23 cellular contexts compared by ENCODE assay signal in genomic region chr5:154697335-154697734, GRCh38. TPM values are rescaled to one million over a fixed set of nuclear protein-coding genes. Genes with fewer than 3 reads are reported as not detected.
DNase-seq lines count a peak whose midpoint lies in the region; ATAC-seq, FAIRE-seq and TF ChIP-seq lines count a peak whose summit lies in the region.
"Had no signal": no experiment of that assay in that cellular context is flagged by ENCODE, and none has a peak within 500 bp of the region (broad histone marks: within the 10 kb centered on the region; RNA-seq: fewer than 3 reads in every experiment).

No MANE protein-coding gene starts in this region.

- H2AFZ ChIP-seq in H9 (ENCODE audit: low read length): no peak overlapping the region
- H2AFZ ChIP-seq in hepatocyte: no peak overlapping the region

- H3K4ac ChIP-seq in H9 (ENCODE audit: low read depth, low read length): no peak overlapping the region

- peaks cover 3 to 15% (median 4%) of the 10 kb centered on the region in 3 experiments; a peak in 5 of 7 replicates for H3K36me3 Mint-ChIP-seq in H9 (ENCODE audit: insufficient read depth in 1 of 3, low read depth in 3 of 3)
- H3K36me3 Mint-ChIP-seq: activated naive CD8-positive, alpha-beta T cell; CD4-positive, alpha-beta memory T cell; stimulated activated memory B cell treated with anti-CD40 and anti-IgM and Interleukin-4, amounts not matched to agents 10 μg/mL and 1 μg/mL and 100 μg/mL, for 72 hours had no signal

- no peak overlapping the region for H2BK5ac ChIP-seq in H9 (ENCODE audit: insufficient read length, low read length)

- no peak overlapping the region for H3K18ac ChIP-seq in H9 (ENCODE audit: insufficient read length, low read depth, low read length)

- no peaks in the 10 kb centered on the region; the same call in 1 of the 2 replicates for H3K79me2 ChIP-seq in H9 (ENCODE audit: insufficient read depth, low read length)
- peaks cover 11% of the 10 kb centered on the region for H3K79me2 ChIP-seq in hepatocyte

- H4K5ac ChIP-seq in H9 (ENCODE audit: insufficient read length, low read depth, low read length): no peak overlapping the region

- H2BK20ac ChIP-seq in H9 (ENCODE audit: low read depth, low read length, poor library complexity, severe bottlenecking): no peak overlapping the region

- no peak overlapping the region for H3K23ac ChIP-seq in H9 (ENCODE audit: insufficient read length, low read depth, low read length)

- H3K9ac ChIP-seq in H9 (ENCODE audit: extremely low read depth, insufficient read length, low read length): no peak overlapping the region
- no peak overlapping the region for H3K9ac ChIP-seq in adipocyte (ENCODE audit: low read length)
- H3K9ac ChIP-seq in skeletal muscle satellite cell (ENCODE audit: low read depth, low read length): no peak overlapping the region

- no peaks in the 10 kb centered on the region for H3K23me2 ChIP-seq in H9 (ENCODE audit: insufficient read length, low read depth, low read length, poor library complexity, severe bottlenecking)

- no peak overlapping the region for H2BK12ac ChIP-seq in H9 (ENCODE audit: insufficient read length, low read depth, low read length)

- H2AK5ac ChIP-seq in H9 (ENCODE audit: insufficient read length, low read length): peak overlapping the region; percentile 36

- peak overlapping the region; percentile 92 for H3K27ac ChIP-seq in H9 (ENCODE audit: insufficient read length, low read depth, low read length)
- H3K27ac ChIP-seq in hepatocyte: no peak overlapping the region
- H3K27ac ChIP-seq in small intestine (ENCODE audit: low read depth in 1 of 2, low read length in 1 of 2): no peak overlapping the region
- no peak overlapping the region for H3K27ac ChIP-seq in upper lobe of left lung
- H3K27ac ChIP-seq: ascending aorta, RWPE1 had no signal

- H4K20me1 ChIP-seq in H9 (ENCODE audit: control insufficient read depth, insufficient read depth, insufficient read length) (no peaks in the 10 kb centered on the region), hepatocyte (ENCODE audit: insufficient read depth, poor library complexity, severe bottlenecking) (no peaks in the 10 kb centered on the region)

- TF ChIP-seq EP300 in upper lobe of left lung (IDR thresholded peaks at IDR 0.05): no peak

- H3K36me3 ChIP-seq in adipocyte (ENCODE audit: control insufficient read depth, insufficient read depth, low read length, severe bottlenecking) (no peaks in the 10 kb centered on the region), hepatocyte (replicated peaks; ENCODE audit: insufficient read depth, low read depth) (no peaks in the 10 kb centered on the region), skeletal muscle satellite cell (ENCODE audit: insufficient read depth, low read length) (no peaks in the 10 kb centered on the region), small intestine (ENCODE audit: control insufficient read depth in 2 of 2, insufficient read depth in 2 of 2, low read length in 2 of 2) (no peaks in the 10 kb centered on the region), upper lobe of left lung (no peaks in the 10 kb centered on the region)
- H3K36me3 ChIP-seq: ascending aorta had no signal

- DNase-seq in H9 (no peak), adipocyte (ENCODE audit: low read depth) (peak; percentile 19), hepatocyte (ENCODE audit: low spot score) (no peak), small intestine (no peak), upper lobe of left lung (no peak)
- no peak for DNase-seq in activated CD8-positive, alpha-beta memory T cell treated with anti-CD3 and anti-CD28 coated beads, Interleukin-2, amount 50 U/mL, for 48 hours
- DNase-seq: activated CD8-positive, alpha-beta T cell treated with anti-CD3 and anti-CD28 coated beads for 36 hours; activated effector memory CD4-positive, alpha-beta T cell treated with Interleukin-2 at 50 U/mL for 16 hours; activated T-cell treated with anti-CD3 and anti-CD28 coated beads for 4 hours; AML-193; CD4-positive, alpha-beta memory T cell; central memory CD4-positive, alpha-beta T cell; dermis blood vessel endothelial cell; NCI-H2081; NCI-H748 treated with DMSO at 0.1 percent for 48 hours; right cardiac atrium; stimulated activated CD4-positive, alpha-beta T cell treated with anti-CD3 and anti-CD28 coated beads, Interleukin-4, amount 100 ng/mL, for 24 hours had no signal

- no peak for ATAC-seq in upper lobe of left lung (ENCODE audit: low FRiP score in 2 of 2)
- ATAC-seq: activated CD8-positive, alpha-beta T cell treated with anti-CD3 and anti-CD28 coated beads for 36 hours; right cardiac atrium; stimulated activated memory B cell treated with anti-CD40 and anti-IgM and Interleukin-4, amounts not matched to agents 10 μg/mL and 1 μg/mL and 100 μg/mL, for 72 hours had no signal

- no peaks in the 10 kb centered on the region for H3K27me3 Mint-ChIP-seq in H9 (ENCODE audit: low read depth)
- H3K27me3 Mint-ChIP-seq: stimulated activated memory B cell treated with anti-CD40 and anti-IgM and Interleukin-4, amounts not matched to agents 10 μg/mL and 1 μg/mL and 100 μg/mL, for 72 hours had no signal

- peak overlapping the region; percentile 1 to 94 (median 93); a peak in 5 of 7 replicates for H3K27ac Mint-ChIP-seq in H9
- H3K27ac Mint-ChIP-seq: activated CD8-positive, alpha-beta T cell treated with anti-CD3 and anti-CD28 coated beads for 36 hours; activated naive CD8-positive, alpha-beta T cell; CD4-positive, alpha-beta memory T cell; stimulated activated memory B cell treated with anti-CD40 and anti-IgM and Interleukin-4, amounts not matched to agents 10 μg/mL and 1 μg/mL and 100 μg/mL, for 72 hours had no signal

- H3K27me3 ChIP-seq in H9 (ENCODE audit: insufficient read depth, low read length): no peaks in the 10 kb centered on the region
- H3K27me3 ChIP-seq in adipocyte (replicated peaks; ENCODE audit: control insufficient read depth, insufficient read depth, low read length): no peaks in the 10 kb centered on the region
- H3K27me3 ChIP-seq in hepatocyte: no peaks in the 10 kb centered on the region
- H3K27me3 ChIP-seq in skeletal muscle satellite cell (ENCODE audit: control insufficient read depth, insufficient read depth, low read length): no peaks in the 10 kb centered on the region
- H3K27me3 ChIP-seq in small intestine (ENCODE audit: control insufficient read depth in 2 of 2, insufficient read depth in 2 of 2, low read length in 2 of 2): no peaks in the 10 kb centered on the region
- H3K27me3 ChIP-seq in upper lobe of left lung: no peaks in the 10 kb centered on the region
- H3K27me3 ChIP-seq: ascending aorta had no signal

- H3K9me3 ChIP-seq in H9 (ENCODE audit: control insufficient read depth, low read depth, low read length) (no peaks in the 10 kb centered on the region), adipocyte (ENCODE audit: control insufficient read depth, low read length) (no peaks in the 10 kb centered on the region), hepatocyte (ENCODE audit: low read depth) (no peaks in the 10 kb centered on the region), skeletal muscle satellite cell (replicated peaks; ENCODE audit: low read length) (no peaks in the 10 kb centered on the region), small intestine (ENCODE audit: control insufficient read depth, low read depth) (no peaks in the 10 kb centered on the region), upper lobe of left lung (no peaks in the 10 kb centered on the region)
- H3K9me3 ChIP-seq: ascending aorta had no signal

- H2BK15ac ChIP-seq in H9 (ENCODE audit: low read depth, low read length): no peak overlapping the region

- no CpG with 5 or more reads among the region's 4 CpGs for WGBS in H9 (ENCODE audit: extremely low coverage, insufficient read length, low lambda C conversion rate)
- 59% methylated on average over 4 of the region's 4 CpGs for WGBS in hepatocyte (ENCODE audit: low lambda C conversion rate, missing lambda C conversion rate)
- 56 to 64% (median 62%) methylated on average over 4 of the region's 4 CpGs for WGBS in small intestine, 3 donors
- WGBS in upper lobe of left lung, 2 donors: 64 to 74% methylated on average over 4 of the region's 4 CpGs

- TF ChIP-seq CTCF in H9 (conservative IDR thresholded peaks at IDR 0.05) (no peak), hepatocyte (IDR thresholded peaks at IDR 0.05; ENCODE audit: poor library complexity) (no peak), upper lobe of left lung (IDR thresholded peaks at IDR 0.05) (no peak)

- peak overlapping the region in 1 of 2 experiments; percentile 35; a peak in 2 of 5 replicates for H3K4me3 Mint-ChIP-seq in H9
- H3K4me3 Mint-ChIP-seq: activated CD8-positive, alpha-beta T cell treated with anti-CD3 and anti-CD28 coated beads for 36 hours; activated naive CD8-positive, alpha-beta T cell; CD4-positive, alpha-beta memory T cell; stimulated activated memory B cell treated with anti-CD40 and anti-IgM and Interleukin-4, amounts not matched to agents 10 μg/mL and 1 μg/mL and 100 μg/mL, for 72 hours had no signal

- no peak overlapping the region for H2BK120ac ChIP-seq in H9 (ENCODE audit: low read depth, low read length, poor library complexity, severe bottlenecking)

- FAIRE-seq in small intestine (lab: Jason Lieb, UNC): no peak
- FAIRE-seq: endometrium had no signal

- no peak overlapping the region for H4K8ac ChIP-seq in H9 (replicated peaks; ENCODE audit: insufficient read length, low read depth, low read length)

- H4K91ac ChIP-seq in H9 (ENCODE audit: insufficient read length, low read depth, low read length): no peak overlapping the region

- H3K4me3 ChIP-seq in adipocyte (ENCODE audit: low read length): no peak overlapping the region
- no peak overlapping the region for H3K4me3 ChIP-seq in hepatocyte
- no peak overlapping the region for H3K4me3 ChIP-seq in skeletal muscle satellite cell (ENCODE audit: low read length)
- H3K4me3 ChIP-seq in small intestine (ENCODE audit: low read depth in 1 of 2, low read length in 2 of 2): no peak overlapping the region
- no peak overlapping the region for H3K4me3 ChIP-seq in upper lobe of left lung
- H3K4me3 ChIP-seq: ascending aorta had no signal

- H3K9me3 Mint-ChIP-seq in H9: peaks cover 4 to 7% of the 10 kb centered on the region in 2 experiments; a peak in 3 of 5 replicates
- H3K9me3 Mint-ChIP-seq: activated CD8-positive, alpha-beta T cell treated with anti-CD3 and anti-CD28 coated beads for 36 hours; CD4-positive, alpha-beta memory T cell; stimulated activated memory B cell treated with anti-CD40 and anti-IgM and Interleukin-4, amounts not matched to agents 10 μg/mL and 1 μg/mL and 100 μg/mL, for 72 hours had no signal

- no peak for TF ChIP-seq POLR2A in upper lobe of left lung (IDR thresholded peaks at IDR 0.05)

- H3T11ph ChIP-seq in H9 (ENCODE audit: low read length): no peak overlapping the region

- H3K14ac ChIP-seq in H9 (ENCODE audit: insufficient read depth, low read length): no peak overlapping the region

- H3K56ac ChIP-seq in H9 (ENCODE audit: insufficient read length, low read depth, low read length): no peak overlapping the region

- H3K79me1 ChIP-seq in H9 (ENCODE audit: insufficient read depth, low read depth, low read length, poor library complexity, severe bottlenecking): no peaks in the 10 kb centered on the region

- H3K4me2 ChIP-seq in H9 (ENCODE audit: insufficient read depth, insufficient read length, low read length) (peak overlapping the region; percentile 48), hepatocyte (peak overlapping the region; percentile 58), skeletal muscle satellite cell (ENCODE audit: low read length) (peak overlapping the region; percentile 46)

- peaks cover 47 to 52% of the 10 kb centered on the region in 2 experiments for H3K4me1 Mint-ChIP-seq in H9
- H3K4me1 Mint-ChIP-seq: CD4-positive, alpha-beta memory T cell; stimulated activated memory B cell treated with anti-CD40 and anti-IgM and Interleukin-4, amounts not matched to agents 10 μg/mL and 1 μg/mL and 100 μg/mL, for 72 hours had no signal

- peaks cover 18% of the 10 kb centered on the region for H3K4me1 ChIP-seq in H9 (ENCODE audit: insufficient read depth, low read length)
- H3K4me1 ChIP-seq in adipocyte (ENCODE audit: control insufficient read depth, insufficient read depth, low read length): peaks cover 16% of the 10 kb centered on the region
- peaks cover 19% of the 10 kb centered on the region for H3K4me1 ChIP-seq in hepatocyte (ENCODE audit: insufficient read depth)
- peaks cover 12% of the 10 kb centered on the region for H3K4me1 ChIP-seq in skeletal muscle satellite cell (ENCODE audit: control insufficient read depth, insufficient read depth, low read length)
- H3K4me1 ChIP-seq in small intestine (ENCODE audit: control insufficient read depth in 2 of 2, insufficient read depth in 1 of 2, low read depth in 1 of 2, low read length in 1 of 2): no peaks in the 10 kb centered on the region
- H3K4me1 ChIP-seq in upper lobe of left lung: peaks cover 0 to 3% (median 2%) of the 10 kb centered on the region in 4 donors
- H3K4me1 ChIP-seq: ascending aorta had no signal

- no peaks in the 10 kb centered on the region for H3K9me2 ChIP-seq in hepatocyte (replicated peaks; ENCODE audit: insufficient read depth)

RNA-seq across cellular contexts. Expression of gene LARP1, which starts 57.8 kb away (rescaled TPM):
- total RNA-seq in H9 (2021) (370 and 405 TPM in 2 replicates), hepatocyte (68.4 and 75.0 TPM in 2 replicates), upper lobe of left lung (100 to 1,000 TPM; 107 to 154 (median 129) TPM)
- polyA plus RNA-seq in hepatocyte (62.9 and 64.7 TPM in 2 replicates), small intestine (10 to 100 TPM; 16.8 to 63.2 (median 22.8) TPM)
- total RNA-seq in skeletal muscle satellite cell (2012; rRNA removed): 102 and 110 TPM in 2 replicates
